Comparison of ENCODE assay signal across 1 cellular context in the genomic region with DNA sequence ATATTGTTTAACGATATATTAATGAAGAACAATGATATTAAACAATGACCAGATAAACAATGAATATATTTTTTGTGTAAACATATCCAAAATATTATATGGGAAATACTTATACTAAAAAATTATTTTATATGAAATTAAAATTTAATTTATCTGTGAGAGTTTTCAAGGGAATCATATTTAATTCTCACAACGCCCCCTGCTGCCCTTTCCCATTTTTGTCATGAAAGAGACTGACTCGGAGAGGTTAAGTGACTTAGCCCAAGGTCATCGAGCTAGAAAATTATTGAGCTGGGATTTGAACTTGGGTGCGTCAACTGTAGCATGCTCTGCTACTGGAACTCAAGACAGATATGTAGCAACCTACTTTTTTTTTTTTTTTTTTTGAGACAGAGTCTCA.
TF ChIP-seq lines count a peak whose summit lies in the region.

No MANE protein-coding gene starts in this region.

TF ChIP-seq in IMR-90, 13 proteins besides CTCF, POLR2A, EP300 and RAD21:
- TF ChIP-seq SMC3 (IDR thresholded peaks at IDR 0.05; ENCODE audit: low read depth, low read length) (peak; percentile 23; the same call in 1 of the 2 replicates), CHD1 (IDR thresholded peaks at IDR 0.05; ENCODE audit: low read depth, low read length) (no peak)
